11 cellular contexts compared by ENCODE assay signal in the genomic region with DNA sequence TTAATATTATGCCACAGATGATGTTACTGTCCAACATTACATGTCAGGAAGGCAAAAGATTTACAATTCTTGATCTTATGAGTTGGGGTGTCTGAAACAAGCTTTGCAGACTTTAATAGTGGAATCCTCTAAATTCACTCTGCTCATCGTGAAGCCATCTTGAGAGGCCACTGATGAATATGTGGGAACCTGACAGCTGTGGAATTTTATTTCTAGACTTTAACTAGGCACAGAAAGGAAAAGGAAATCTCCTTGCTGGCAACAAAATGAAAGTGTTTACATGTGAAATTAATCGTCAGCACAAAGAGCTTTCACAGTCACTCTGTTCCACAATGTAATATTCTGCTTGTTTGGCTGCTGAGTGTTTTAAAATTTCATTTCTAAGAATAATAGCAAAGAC. TPM values are rescaled to one million over a fixed set of nuclear protein-coding genes. Genes with fewer than 3 reads are reported as not detected.
DNase-seq lines count a peak whose midpoint lies in the region; ATAC-seq and TF ChIP-seq lines count a peak whose summit lies in the region.
"Had no signal": no experiment of that assay in that cellular context is flagged by ENCODE, and none has a peak within 500 bp of the region (broad histone marks: within the 10 kb centered on the region; RNA-seq: fewer than 3 reads in every experiment).

No MANE protein-coding gene starts in this region.

- H3K4me1 Mint-ChIP-seq in activated naive CD8-positive, alpha-beta T cell (ENCODE audit: low read depth), result peaks cover 15% of the 10 kb centered on the region
- H3K4me1 Mint-ChIP-seq in activated naive CD8-positive, alpha-beta T cell treated with anti-CD3 and anti-CD28 coated beads, Interleukin-2, amount 50 U/mL, for 24 hours, result peaks cover 17% of the 10 kb centered on the region
- H3K4me1 Mint-ChIP-seq in activated T-helper 2 cell treated with anti-CD3 and anti-CD28 coated beads, Interferon-gamma antibody, Interleukin-2, Interleukin-4, amounts not matched to agents 10 μg/mL and 5 μg/mL and 100 μg/mL, durations not matched to agents 14 hours and 24 hours and 36 hours (ENCODE audit: low read depth), result peaks cover 46% of the 10 kb centered on the region

- intact Hi-C loops in activated T-helper 2 cell treated with anti-CD3 and anti-CD28 coated beads, Interferon-gamma antibody, Interleukin-2, Interleukin-4, amounts not matched to agents 10 μg/mL and 5 μg/mL and 100 μg/mL, durations not matched to agents 14 hours and 24 hours and 36 hours (cut with micrococcal nuclease), result loop anchor here (5.0 kb wide), 1 partner anchor 415 kb away; no protein-coding TSS in a partner anchor
- intact Hi-C loops in right lobe of liver (cut with DNase I), result no loop called here

- WGBS in right lobe of liver (ENCODE audit: insufficient coverage, low coverage, low lambda C conversion rate, missing lambda C conversion rate), result 36% methylated on average over 2 of the region's 2 CpGs

- H3K36me3 ChIP-seq in right lobe of liver (no peaks in the 10 kb centered on the region), thoracic aorta (no peaks in the 10 kb centered on the region)

- no peaks in the 10 kb centered on the region for H3K27me3 Mint-ChIP-seq in activated naive CD8-positive, alpha-beta T cell
- peaks cover 2% of the 10 kb centered on the region for H3K27me3 Mint-ChIP-seq in activated naive CD8-positive, alpha-beta T cell treated with anti-CD3 and anti-CD28 coated beads, Interleukin-2, amount 50 U/mL, for 24 hours
- no peaks in the 10 kb centered on the region for H3K27me3 Mint-ChIP-seq in activated T-helper 2 cell treated with anti-CD3 and anti-CD28 coated beads, Interferon-gamma antibody, Interleukin-2, Interleukin-4, amounts not matched to agents 10 μg/mL and 5 μg/mL and 100 μg/mL, durations not matched to agents 14 hours and 24 hours and 36 hours (ENCODE audit: low read depth)

- H3K4me3 ChIP-seq in right lobe of liver, result peak overlapping the region in 1 of 3 donors; percentile 17
- H3K4me3 ChIP-seq in thoracic aorta, result peak overlapping the region; percentile 34

- peak overlapping the region; percentile 66 for H3K4me3 Mint-ChIP-seq in activated naive CD8-positive, alpha-beta T cell
- H3K4me3 Mint-ChIP-seq in activated naive CD8-positive, alpha-beta T cell treated with anti-CD3 and anti-CD28 coated beads, Interleukin-2, amount 50 U/mL, for 24 hours, result no peak overlapping the region
- peak overlapping the region; percentile 63 for H3K4me3 Mint-ChIP-seq in activated T-helper 2 cell treated with anti-CD3 and anti-CD28 coated beads, Interferon-gamma antibody, Interleukin-2, Interleukin-4, amounts not matched to agents 10 μg/mL and 5 μg/mL and 100 μg/mL, durations not matched to agents 14 hours and 24 hours and 36 hours (ENCODE audit: low read depth)
- H3K4me3 Mint-ChIP-seq: activated CD4-positive, alpha-beta memory T cell treated with anti-CD3 and anti-CD28 coated beads for 36 hours had no signal

- H3K27me3 ChIP-seq in right lobe of liver (no peaks in the 10 kb centered on the region), thoracic aorta (replicated peaks; ENCODE audit: insufficient read depth) (no peaks in the 10 kb centered on the region)

- H3K27ac Mint-ChIP-seq in activated naive CD8-positive, alpha-beta T cell, result no peak overlapping the region
- no peak overlapping the region for H3K27ac Mint-ChIP-seq in activated naive CD8-positive, alpha-beta T cell treated with anti-CD3 and anti-CD28 coated beads, Interleukin-2, amount 50 U/mL, for 24 hours
- H3K27ac Mint-ChIP-seq in activated T-helper 2 cell treated with anti-CD3 and anti-CD28 coated beads, Interferon-gamma antibody, Interleukin-2, Interleukin-4, amounts not matched to agents 10 μg/mL and 5 μg/mL and 100 μg/mL, durations not matched to agents 14 hours and 24 hours and 36 hours, result peak overlapping the region; percentile 53
- H3K27ac Mint-ChIP-seq: activated CD4-positive, alpha-beta memory T cell treated with anti-CD3 and anti-CD28 coated beads for 36 hours had no signal

- no peaks in the 10 kb centered on the region for H3K36me3 Mint-ChIP-seq in activated naive CD8-positive, alpha-beta T cell
- no peaks in the 10 kb centered on the region for H3K36me3 Mint-ChIP-seq in activated naive CD8-positive, alpha-beta T cell treated with anti-CD3 and anti-CD28 coated beads, Interleukin-2, amount 50 U/mL, for 24 hours (ENCODE audit: low read depth)
- peaks cover 5% of the 10 kb centered on the region for H3K36me3 Mint-ChIP-seq in activated T-helper 2 cell treated with anti-CD3 and anti-CD28 coated beads, Interferon-gamma antibody, Interleukin-2, Interleukin-4, amounts not matched to agents 10 μg/mL and 5 μg/mL and 100 μg/mL, durations not matched to agents 14 hours and 24 hours and 36 hours (ENCODE audit: low read depth)
- H3K36me3 Mint-ChIP-seq: activated CD4-positive, alpha-beta memory T cell treated with anti-CD3 and anti-CD28 coated beads for 36 hours had no signal

- H3K4me1 ChIP-seq in right lobe of liver (peaks cover 0 to 54% (median 20%) of the 10 kb centered on the region in 4 donors), thoracic aorta (ENCODE audit: control insufficient read depth in 1 of 2, low read depth in 2 of 2) (peaks cover 20 to 40% of the 10 kb centered on the region in 2 donors)

- TF ChIP-seq POLR2A in right lobe of liver (IDR thresholded peaks at IDR 0.05), result no peak

- DNase-seq in activated naive CD8-positive, alpha-beta T cell treated with anti-CD3 and anti-CD28 coated beads, Interleukin-2, amount 50 U/mL, for 24 hours, result no peak
- DNase-seq in activated T-helper 2 cell treated with anti-CD3 and anti-CD28 coated beads, Interferon-gamma antibody, Interleukin-2, Interleukin-4, amounts not matched to agents 10 μg/mL and 5 μg/mL and 100 μg/mL, durations not matched to agents 14 hours and 24 hours and 36 hours (ENCODE audit: low spot score), result no peak
- DNase-seq in right lobe of liver (no peak), thoracic aorta (ENCODE audit: low spot score) (no peak), AG08396 (ENCODE audit: low spot score) (no peak)
- DNase-seq in stimulated activated CD4-positive, alpha-beta T cell treated with anti-CD3 and anti-CD28 coated beads, Interleukin-2, amount 100 ng/mL, for 48 hours, result no peak
- DNase-seq: activated CD4-positive, alpha-beta memory T cell treated with anti-CD3 and anti-CD28 coated beads for 36 hours; stimulated activated CD4-positive, alpha-beta T cell treated with anti-CD3 and anti-CD28 coated beads, Interleukin-4, amount 100 ng/mL, for 4 hours had no signal

- no peaks in the 10 kb centered on the region for H3K9me3 ChIP-seq in right lobe of liver
- no peaks in the 10 kb centered on the region for H3K9me3 ChIP-seq in thoracic aorta

- TF ChIP-seq CTCF in right lobe of liver (IDR thresholded peaks at IDR 0.05) (no peak), thoracic aorta (IDR thresholded peaks at IDR 0.05) (no peak)

- no peak for ATAC-seq in activated naive CD8-positive, alpha-beta T cell treated with anti-CD3 and anti-CD28 coated beads, Interleukin-2, amount 50 U/mL, for 24 hours
- no peak for ATAC-seq in right lobe of liver
- no peak for ATAC-seq in thoracic aorta (ENCODE audit: insufficient number of reproducible peaks, low FRiP score, low read depth)
- no peak for ATAC-seq in HG03442 (IDR thresholded peaks at IDR 0.05; ENCODE audit: unreplicated experiment)

- no peaks in the 10 kb centered on the region for H3K9me3 Mint-ChIP-seq in activated naive CD8-positive, alpha-beta T cell (ENCODE audit: low read depth)
- no peaks in the 10 kb centered on the region for H3K9me3 Mint-ChIP-seq in activated naive CD8-positive, alpha-beta T cell treated with anti-CD3 and anti-CD28 coated beads, Interleukin-2, amount 50 U/mL, for 24 hours
- H3K9me3 Mint-ChIP-seq in activated T-helper 2 cell treated with anti-CD3 and anti-CD28 coated beads, Interferon-gamma antibody, Interleukin-2, Interleukin-4, amounts not matched to agents 10 μg/mL and 5 μg/mL and 100 μg/mL, durations not matched to agents 14 hours and 24 hours and 36 hours, result no peaks in the 10 kb centered on the region
- H3K9me3 Mint-ChIP-seq: activated CD4-positive, alpha-beta memory T cell treated with anti-CD3 and anti-CD28 coated beads for 36 hours had no signal

- H3K27ac ChIP-seq in right lobe of liver (peak overlapping the region; percentile 32 to 69 (median 69)), thoracic aorta (no peak overlapping the region)
- H3K27ac ChIP-seq: HL-60 had no signal

RNA-seq across cellular contexts. Expression of gene NREP, which starts 14.8 kb away (rescaled TPM):
- 34.9 and 35.3 TPM in 2 replicates for total RNA-seq in activated T-helper 2 cell treated with anti-CD3 and anti-CD28 coated beads, Interferon-gamma antibody, Interleukin-2, Interleukin-4, amounts not matched to agents 10 μg/mL and 5 μg/mL and 100 μg/mL, durations not matched to agents 14 hours and 24 hours and 36 hours
- total RNA-seq in right lobe of liver (10 to 100 TPM in 1 of 6 experiments, 1 to 10 TPM in 5; 2.2 to 24.6 (median 7.7) TPM), thoracic aorta (10 to 100 TPM; 15.3 to 18.0 TPM)

Comparison
In these comparisons a context has a peak if more than half of its experiments do, and no peak if none do; other contexts are left out.
1. H3K27ac ChIP-seq: peak in right lobe of liver (3 of 3); none in thoracic aorta (0 of 2).